ENCODE assay signal across 13 cellular contexts in the genomic region with DNA sequence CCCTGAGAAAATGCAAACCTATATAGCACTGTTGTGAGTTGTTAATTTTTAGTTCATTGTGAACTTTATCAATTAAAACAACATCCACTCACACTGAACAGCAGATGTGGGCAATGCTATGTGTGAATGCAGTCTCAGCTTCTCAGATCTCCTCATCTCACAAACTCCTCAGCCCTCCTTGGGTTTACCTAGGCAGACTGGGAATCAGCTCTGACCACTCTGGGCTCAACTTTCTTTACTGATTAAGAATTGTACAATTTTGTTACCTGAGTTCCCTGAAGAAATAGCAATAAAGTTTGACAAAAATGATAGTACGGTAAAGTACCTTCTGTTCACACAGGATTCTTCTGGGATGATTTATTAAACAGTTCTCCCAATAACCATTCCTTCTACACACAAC.
DNase-seq lines count a peak whose midpoint lies in the region; ATAC-seq and TF ChIP-seq lines count a peak whose summit lies in the region.
"Had no signal": no experiment of that assay in that cellular context is flagged by ENCODE, and none has a peak within 500 bp of the region (broad histone marks: within the 10 kb centered on the region; RNA-seq: fewer than 3 reads in every experiment).

No MANE protein-coding gene starts in this region.

- H3K9me3 ChIP-seq in T-helper 17 cell (ENCODE audit: control insufficient read depth, low read length, poor library complexity, severe bottlenecking): no peaks in the 10 kb centered on the region
- H3K9me3 ChIP-seq: Caco-2 had no signal

- no peak for TF ChIP-seq CTCF in glutamatergic neuron (IDR thresholded peaks at IDR 0.05; ENCODE audit: partially characterized antibody, unreplicated experiment)

- peak overlapping the region; percentile 38 for H3K27ac Mint-ChIP-seq in activated naive CD4-positive, alpha-beta T cell treated with anti-CD3 and anti-CD28 coated beads, Interleukin-2, amount 50 U/mL, for 24 hours
- no peak overlapping the region for H3K27ac Mint-ChIP-seq in activated naive CD4-positive, alpha-beta T cell treated with anti-CD3 and anti-CD28 coated beads for 36 hours
- peak overlapping the region; percentile 84 for H3K27ac Mint-ChIP-seq in T-helper 17 cell
- H3K27ac Mint-ChIP-seq in glutamatergic neuron (ENCODE audit: unreplicated experiment): peak overlapping the region; percentile 35
- H3K27ac Mint-ChIP-seq: IgD-negative memory B cell had no signal

- DNase-seq in activated naive CD4-positive, alpha-beta T cell treated with anti-CD3 and anti-CD28 coated beads for 36 hours: no peak
- DNase-seq in T-helper 17 cell: no peak
- DNase-seq in glutamatergic neuron: no peak
- no peak for DNase-seq in NCI-H524 treated with DMSO at 0.1 percent for 48 hours (lab: John Stamatoyannopoulos, UW)
- DNase-seq in midbrain (lab: John Stamatoyannopoulos, UW): no peak
- DNase-seq in NCI-H446 treated with DMSO at 0.1 percent for 48 hours (lab: John Stamatoyannopoulos, UW): no peak
- DNase-seq: Caco-2; CD8-positive, alpha-beta memory T cell; DMS53; H7 had no signal

- intact Hi-C loops in activated naive CD4-positive, alpha-beta T cell treated with anti-CD3 and anti-CD28 coated beads for 36 hours (cut with micrococcal nuclease): no loop called here

- H3K4me3 Mint-ChIP-seq in activated naive CD4-positive, alpha-beta T cell treated with anti-CD3 and anti-CD28 coated beads, Interleukin-2, amount 50 U/mL, for 24 hours: no peak overlapping the region
- no peak overlapping the region for H3K4me3 Mint-ChIP-seq in activated naive CD4-positive, alpha-beta T cell treated with anti-CD3 and anti-CD28 coated beads for 36 hours
- H3K4me3 Mint-ChIP-seq in T-helper 17 cell (no peak overlapping the region), glutamatergic neuron (ENCODE audit: unreplicated experiment) (peak overlapping the region; percentile 82)

- peaks cover 11% of the 10 kb centered on the region for H3K36me3 Mint-ChIP-seq in activated naive CD4-positive, alpha-beta T cell treated with anti-CD3 and anti-CD28 coated beads, Interleukin-2, amount 50 U/mL, for 24 hours
- peaks cover 9% of the 10 kb centered on the region for H3K36me3 Mint-ChIP-seq in activated naive CD4-positive, alpha-beta T cell treated with anti-CD3 and anti-CD28 coated beads for 36 hours (ENCODE audit: low read depth)
- H3K36me3 Mint-ChIP-seq in T-helper 17 cell (ENCODE audit: low read depth) (peaks cover 5% of the 10 kb centered on the region), glutamatergic neuron (ENCODE audit: unreplicated experiment) (no peaks in the 10 kb centered on the region)

- H3K4me1 Mint-ChIP-seq in activated naive CD4-positive, alpha-beta T cell treated with anti-CD3 and anti-CD28 coated beads, Interleukin-2, amount 50 U/mL, for 24 hours: peaks cover 70% of the 10 kb centered on the region
- peaks cover 41% of the 10 kb centered on the region for H3K4me1 Mint-ChIP-seq in activated naive CD4-positive, alpha-beta T cell treated with anti-CD3 and anti-CD28 coated beads for 36 hours (ENCODE audit: low read depth)
- H3K4me1 Mint-ChIP-seq in T-helper 17 cell: peaks cover 45% of the 10 kb centered on the region
- peaks cover 52% of the 10 kb centered on the region for H3K4me1 Mint-ChIP-seq in glutamatergic neuron (ENCODE audit: low read depth, unreplicated experiment)

- CTCF ChIA-PET in activated naive CD4-positive, alpha-beta T cell treated with anti-CD3 and anti-CD28 coated beads for 36 hours (lab: Charles Lee): interaction anchor here (0.5 to 1.4 kb wide), 3 partner anchors 32 to 197 kb away, joined by 3 read pairs; no protein-coding TSS in a partner anchor

- ATAC-seq in T-helper 17 cell (no peak), HG03175 (IDR thresholded peaks at IDR 0.05; ENCODE audit: unreplicated experiment) (no peak)

- H3K27me3 Mint-ChIP-seq in activated naive CD4-positive, alpha-beta T cell treated with anti-CD3 and anti-CD28 coated beads, Interleukin-2, amount 50 U/mL, for 24 hours: no peaks in the 10 kb centered on the region
- no peaks in the 10 kb centered on the region for H3K27me3 Mint-ChIP-seq in activated naive CD4-positive, alpha-beta T cell treated with anti-CD3 and anti-CD28 coated beads for 36 hours (ENCODE audit: low read depth)
- H3K27me3 Mint-ChIP-seq in T-helper 17 cell (no peaks in the 10 kb centered on the region), glutamatergic neuron (ENCODE audit: unreplicated experiment) (peaks cover 7% of the 10 kb centered on the region)
- H3K27me3 Mint-ChIP-seq: CD8-positive, alpha-beta memory T cell; IgD-negative memory B cell had no signal

- no peaks in the 10 kb centered on the region for H3K9me3 Mint-ChIP-seq in activated naive CD4-positive, alpha-beta T cell treated with anti-CD3 and anti-CD28 coated beads, Interleukin-2, amount 50 U/mL, for 24 hours
- peaks cover 10% of the 10 kb centered on the region for H3K9me3 Mint-ChIP-seq in activated naive CD4-positive, alpha-beta T cell treated with anti-CD3 and anti-CD28 coated beads for 36 hours
- peaks cover 9% of the 10 kb centered on the region for H3K9me3 Mint-ChIP-seq in glutamatergic neuron (ENCODE audit: unreplicated experiment)
